In genomic region chr14:24442240-24443052, GRCh38 we compare ENCODE assay signal across 8 cellular contexts. TPM values are rescaled to one million over a fixed set of nuclear protein-coding genes. Genes with fewer than 3 reads are reported as not detected.
DNase-seq lines count a peak whose midpoint lies in the region; ATAC-seq and TF ChIP-seq lines count a peak whose summit lies in the region.

TSS of gene SDR39U1 (minus strand) at chr14:24442776. CDS start at chr14:24442769, 7 bp downstream.

- peak; percentile 98 for DNase-seq in BJ (ENCODE audit: low read depth)
- DNase-seq in GM19240 (ENCODE audit: insufficient read length, low spot score): peak; percentile 86
- peak; percentile 98 to 99 for DNase-seq in NCI-H526 (lab: John Stamatoyannopoulos, UW)
- peak; percentile 97 for DNase-seq in activated CD4-positive, alpha-beta T cell treated with anti-CD3 and anti-CD28 coated beads for 48 hours
- peak; percentile 98 for DNase-seq in colonic mucosa
- peak; percentile 83 to 93 for DNase-seq in stimulated activated CD4-positive, alpha-beta T cell treated with anti-CD3 and anti-CD28 coated beads, Interleukin-1b, Interleukin-23, amount 100 ng/mL, for 4 hours (ENCODE audit: low read depth in 2 of 2)

- CTCF ChIA-PET in BJ (lab: Yijun Ruan, JAX): interaction anchor here (0.6 to 3.6 kb wide), 13 partner anchors 9 to 1141 kb away, joined by 3 to 42 read pairs (median 4); partner anchors contain the start of genes ADCY4, CBLN3, CIDEB and IRF9

- peaks cover 18% of the 10 kb centered on the region for H3K4me1 ChIP-seq in colonic mucosa

- H3K36me3 ChIP-seq in BJ (ENCODE audit: control insufficient read depth, insufficient read depth, low read length) (peaks cover 22% of the 10 kb centered on the region), colonic mucosa (peaks cover 17% of the 10 kb centered on the region)

- ATAC-seq in HG03460 (IDR thresholded peaks at IDR 0.05; ENCODE audit: unreplicated experiment): peak; percentile 90

- H3K4me3 ChIP-seq in BJ (ENCODE audit: low read depth, low read length) (peak within 1 kb of the TSS; percentile 60), colonic mucosa (peak within 1 kb of the TSS; percentile 60)

- H3K9me3 ChIP-seq in colonic mucosa: no peaks in the 10 kb centered on the region

- POLR2A ChIA-PET in BJ (lab: Charles Lee): interaction anchor here (0.6 to 1.2 kb wide), 4 partner anchors 10 to 227 kb away, joined by 3 to 8 read pairs (median 6); partner anchors contain the start of gene MDP1

- H3K9ac ChIP-seq in colonic mucosa (ENCODE audit: low read depth in 2 of 2, low read length in 2 of 2): peak within 1 kb of the TSS; percentile 79 to 96

- H3K27ac ChIP-seq in colonic mucosa (peak within 1 kb of the TSS; percentile 99), layer of hippocampus (ENCODE audit: low read depth, low read length) (peak within 1 kb of the TSS; percentile 99)

- TF ChIP-seq CTCF in BJ (IDR thresholded peaks at IDR 0.05; ENCODE audit: insufficient read depth, low read depth, low read length) (no peak), colonic mucosa (IDR thresholded peaks at IDR 0.05) (no peak)

- H3K27me3 ChIP-seq in BJ (ENCODE audit: control insufficient read depth, insufficient read depth, low read length) (no peaks in the 10 kb centered on the region), colonic mucosa (no peaks in the 10 kb centered on the region), layer of hippocampus (ENCODE audit: control insufficient read depth, insufficient read depth, low read length) (no peaks in the 10 kb centered on the region)

- intact Hi-C loops in colonic mucosa (cut with DNase I): no loop called here

RNA-seq across cellular contexts. Expression of gene SDR39U1, which starts in this region (rescaled TPM):
- polyA plus RNA-seq in BJ (2011; rRNA removed): 28.9 and 43.4 TPM in 2 replicates
- polyA minus RNA-seq in BJ (2011; rRNA and poly(A)+ RNA removed): 8.7 and 11.7 TPM in 2 replicates
- 10 to 100 TPM; 32.5 to 40.9 TPM for total RNA-seq in colonic mucosa

Comparison
In these comparisons a context has a peak if more than half of its experiments do, and no peak if none do; other contexts are left out.
1. Peak in every context shown above with its lines: DNase-seq, ATAC-seq, H3K4me3 ChIP-seq and H3K27ac ChIP-seq.